In the genomic region with DNA sequence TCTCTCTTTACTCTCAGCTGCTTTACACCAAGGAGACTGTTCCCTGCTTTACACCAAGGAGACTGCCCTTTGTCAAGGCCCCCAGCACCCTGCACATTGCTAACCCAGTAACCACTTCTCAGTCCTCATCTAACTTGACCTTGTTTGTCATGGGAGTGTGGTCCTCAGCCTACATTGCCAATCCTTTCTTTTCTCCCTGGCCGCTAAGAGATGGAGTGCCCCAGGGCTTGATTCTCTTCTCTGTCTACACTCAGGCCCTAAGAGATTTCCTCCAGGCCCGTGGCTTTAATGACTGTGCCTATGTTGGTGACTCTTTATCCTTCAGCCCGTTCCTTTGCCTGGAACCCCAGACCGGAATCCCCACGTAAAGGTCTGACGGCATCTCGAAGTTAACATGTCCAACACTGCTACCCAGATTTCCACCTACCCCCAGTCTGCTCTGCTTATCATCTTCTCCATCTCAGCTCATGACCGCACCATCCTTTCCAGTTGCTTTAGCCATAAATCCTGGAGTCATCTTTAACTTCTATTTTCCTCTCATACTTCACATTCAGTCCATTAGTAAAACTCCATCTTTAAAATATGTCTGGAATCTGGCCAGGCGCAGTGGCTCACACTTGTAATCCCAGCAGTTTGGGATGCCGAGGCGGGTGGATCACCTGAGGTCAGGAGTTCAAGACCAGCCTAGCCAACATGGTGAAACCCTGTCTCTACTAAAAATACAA, we compare ENCODE assay signal across 17 cellular contexts. TPM values are rescaled to one million over a fixed set of nuclear protein-coding genes. Genes with fewer than 3 reads are reported as not detected.
DNase-seq lines count a peak whose midpoint lies in the region; ATAC-seq, FAIRE-seq and TF ChIP-seq lines count a peak whose summit lies in the region.
"Had no signal": no experiment of that assay in that cellular context is flagged by ENCODE, and none has a peak within 500 bp of the region (broad histone marks: within the 10 kb centered on the region; RNA-seq: fewer than 3 reads in every experiment).

No MANE protein-coding gene starts in this region.

- dilution Hi-C loops in IMR-90 (cut with HindIII; ENCODE audit: low sequenced_read_pairs, unreplicated experiment): no loop called here

- H4K20me1 ChIP-seq in IMR-90 (ENCODE audit: insufficient read depth, low read length): peaks cover 33% of the 10 kb centered on the region
- H4K20me1 ChIP-seq in H1 (replicated peaks in 1 of 2; ENCODE audit: control insufficient read depth in 1 of 2, insufficient read depth in 2 of 2, low read length in 2 of 2): no peaks in the 10 kb centered on the region

- H2AK9ac ChIP-seq in IMR-90 (replicated peaks; ENCODE audit: low read depth, low read length, poor library complexity): no peak overlapping the region

- peak overlapping the region; percentile 68 for H2AK5ac ChIP-seq in IMR-90 (ENCODE audit: low read depth, low read length)
- H2AK5ac ChIP-seq in H1 (ENCODE audit: low read depth, low read length): peak overlapping the region; percentile 42; the same call in 1 of the 2 replicates

- peaks cover 11% of the 10 kb centered on the region for H3K4me1 ChIP-seq in CD4-positive, alpha-beta memory T cell (ENCODE audit: insufficient read depth, low read length)
- H3K4me1 ChIP-seq in IMR-90 (ENCODE audit: control insufficient read depth, insufficient read depth, low read length) (peaks cover 19% of the 10 kb centered on the region; the same call in 1 of the 2 replicates), H1 (replicated peaks in 1 of 4; ENCODE audit: control insufficient read depth in 3 of 4, insufficient read depth in 4 of 4, low read length in 3 of 4) (peaks cover 12 to 19% (median 14%) of the 10 kb centered on the region in 4 experiments), colonic mucosa (peaks cover 4% of the 10 kb centered on the region), small intestine (ENCODE audit: control insufficient read depth in 2 of 2, insufficient read depth in 1 of 2, low read depth in 1 of 2, low read length in 1 of 2) (no peaks in the 10 kb centered on the region)

- no peaks in the 10 kb centered on the region for H3K79me2 ChIP-seq in H1 (ENCODE audit: control insufficient read depth in 1 of 2, insufficient read depth in 2 of 2, low read length in 2 of 2)

- peaks cover 0 to 11% (median 0%) of the 10 kb centered on the region in 8 donors for H3K9me3 Mint-ChIP-seq in CD4-positive, alpha-beta memory T cell
- H3K9me3 Mint-ChIP-seq in nephron: no peaks in the 10 kb centered on the region
- H3K9me3 Mint-ChIP-seq: activated CD4-positive, alpha-beta memory T cell treated with anti-CD3 and anti-CD28 coated beads for 36 hours had no signal

- H3K4me3 ChIP-seq in CD4-positive, alpha-beta memory T cell (ENCODE audit: low read length in 2 of 2): no peak overlapping the region
- H3K4me3 ChIP-seq in IMR-90 (ENCODE audit: insufficient read depth, low read depth, low read length) (no peak overlapping the region), H1 (ENCODE audit: extremely low read depth in 1 of 4, insufficient read depth in 2 of 4, low read depth in 3 of 4, low read length in 4 of 4) (no peak overlapping the region), colonic mucosa (no peak overlapping the region), small intestine (ENCODE audit: low read depth in 1 of 2, low read length in 2 of 2) (no peak overlapping the region)
- H3K4me3 ChIP-seq: ascending aorta, esophagus squamous epithelium, SK-N-MC had no signal

- H2BK5ac ChIP-seq in IMR-90 (ENCODE audit: low read depth, low read length, poor library complexity, severe bottlenecking) (no peak overlapping the region), H1 (ENCODE audit: low read depth, low read length) (no peak overlapping the region)

- in situ Hi-C loops in IMR-90 (cut with MboI; ENCODE audit: low sequenced_read_pairs): no loop called here

- intact Hi-C loops in CD4-positive, alpha-beta memory T cell (cut with micrococcal nuclease): no loop called here
- intact Hi-C loops in IMR-90 (cut with micrococcal nuclease): no loop called here
- intact Hi-C loops in colonic mucosa (cut with DNase I): no loop called here

- H2BK20ac ChIP-seq in IMR-90 (ENCODE audit: low read depth, low read length): no peak overlapping the region
- peak overlapping the region; percentile 48; the same call in 1 of the 2 replicates for H2BK20ac ChIP-seq in H1 (ENCODE audit: low read length)

- ATAC-seq in IMR-90 (ENCODE audit: low read depth) (no peak), GM21717 (IDR thresholded peaks at IDR 0.05; ENCODE audit: unreplicated experiment) (no peak)

- H3K27me3 ChIP-seq in CD4-positive, alpha-beta memory T cell (ENCODE audit: insufficient read depth, low read length): no peaks in the 10 kb centered on the region
- peaks cover 7% of the 10 kb centered on the region; the same call in 1 of the 2 replicates for H3K27me3 ChIP-seq in IMR-90 (ENCODE audit: control insufficient read depth, insufficient read depth, low read length)
- H3K27me3 ChIP-seq in H1 (replicated peaks in 1 of 4; ENCODE audit: control insufficient read depth in 3 of 4, extremely low read depth in 1 of 4, insufficient read depth in 3 of 4, low read length in 3 of 4): no peaks in the 10 kb centered on the region
- no peaks in the 10 kb centered on the region for H3K27me3 ChIP-seq in colonic mucosa
- H3K27me3 ChIP-seq in small intestine (ENCODE audit: control insufficient read depth in 2 of 2, insufficient read depth in 2 of 2, low read length in 2 of 2): no peaks in the 10 kb centered on the region
- H3K27me3 ChIP-seq: ascending aorta, esophagus squamous epithelium had no signal

- H3K9me1 ChIP-seq in IMR-90 (ENCODE audit: insufficient read depth, low read length): 0 out of 2 replicates have a peak, but pooled peaks cover 8% of the 10 kb centered on the region

- H2BK120ac ChIP-seq in IMR-90 (ENCODE audit: low read depth, low read length) (no peak overlapping the region), H1 (replicated peaks; ENCODE audit: low read depth, low read length) (no peak overlapping the region)

- no peak overlapping the region for H4K5ac ChIP-seq in IMR-90 (ENCODE audit: low read depth, low read length)
- H4K5ac ChIP-seq in H1 (ENCODE audit: insufficient read length, low read depth, low read length): no peak overlapping the region

- H3K18ac ChIP-seq in IMR-90 (ENCODE audit: low read depth, low read length): no peak overlapping the region
- no peak overlapping the region for H3K18ac ChIP-seq in H1 (ENCODE audit: extremely low read depth, low read length)

- H3K4me2 ChIP-seq in IMR-90 (ENCODE audit: low read depth, low read length) (no peak overlapping the region), H1 (ENCODE audit: insufficient read depth in 1 of 2, low read depth in 2 of 2, low read length in 2 of 2) (no peak overlapping the region)

- H3K23ac ChIP-seq in IMR-90 (ENCODE audit: low read depth, low read length) (peak overlapping the region; percentile 40; the same call in 1 of the 2 replicates), H1 (ENCODE audit: insufficient read length) (no peak overlapping the region)

- no peaks in the 10 kb centered on the region for H3K9me3 ChIP-seq in CD4-positive, alpha-beta memory T cell (ENCODE audit: control insufficient read depth in 1 of 2, low read length in 2 of 2)
- H3K9me3 ChIP-seq in IMR-90 (ENCODE audit: control insufficient read depth, insufficient read depth, low read length): no peaks in the 10 kb centered on the region
- no peaks in the 10 kb centered on the region for H3K9me3 ChIP-seq in H1 (ENCODE audit: insufficient read depth in 2 of 2, low read depth in 1 of 2, low read length in 1 of 2)
- H3K9me3 ChIP-seq in colonic mucosa: no peaks in the 10 kb centered on the region
- H3K9me3 ChIP-seq in small intestine (ENCODE audit: control insufficient read depth, low read depth): no peaks in the 10 kb centered on the region
- H3K9me3 ChIP-seq: ascending aorta, esophagus squamous epithelium had no signal

- WGBS in IMR-90 (ENCODE audit: extremely low coverage in 2 of 2, insufficient read length in 1 of 2), 2 experiments: 81% methylated on average over 5 of the region's 11 CpGs; no CpG with 5 or more reads in 1 of the 2 experiments
- 95% methylated on average over 11 of the region's 11 CpGs; no CpG with 5 or more reads in 1 of the 2 experiments for whole genome bisulfite sequencing in H1 (ENCODE audit: extremely low coverage in 1 of 2, insufficient coverage in 1 of 2, insufficient read length in 1 of 2, insufficient replicate concordance in 2 of 2, low coverage in 1 of 2, low lambda C conversion rate in 2 of 2, missing lambda C conversion rate in 1 of 2), 2 experiments
- 65 to 73% (median 71%) methylated on average over 11 of the region's 11 CpGs for whole genome bisulfite sequencing in small intestine, 3 donors

- H3K9ac ChIP-seq in IMR-90 (ENCODE audit: low read depth, low read length) (no peak overlapping the region), H1 (replicated peaks in 1 of 4; ENCODE audit: extremely low read depth in 1 of 4, low read depth in 3 of 4, low read length in 3 of 4) (no peak overlapping the region), colonic mucosa (ENCODE audit: low read depth in 2 of 2, low read length in 2 of 2) (no peak overlapping the region)

- H3K56ac ChIP-seq in IMR-90 (ENCODE audit: extremely low read depth, insufficient read depth, low read length) (no peak overlapping the region), H1 (replicated peaks; ENCODE audit: insufficient read length, low read depth, low read length) (no peak overlapping the region)

- TSS peak; percentile 8 for BruUV-seq in IMR-90 (replicated peaks; lab: Mats Ljungman, UMichigan)

- peaks cover 8 to 36% (median 13%) of the 10 kb centered on the region in 4 donors for H3K4me1 Mint-ChIP-seq in CD4-positive, alpha-beta memory T cell
- peaks cover 38% of the 10 kb centered on the region for H3K4me1 Mint-ChIP-seq in nephron

- FAIRE-seq in H1 (lab: Jason Lieb, UNC) (no peak), small intestine (lab: Jason Lieb, UNC) (no peak)

- H2BK12ac ChIP-seq in H1 (ENCODE audit: low read depth, low read length): no peak overlapping the region

- H3K36me3 Mint-ChIP-seq in CD4-positive, alpha-beta memory T cell: peaks cover 0 to 14% of the 10 kb centered on the region in 2 donors
- H3K36me3 Mint-ChIP-seq in nephron (ENCODE audit: low read depth): peaks cover 8% of the 10 kb centered on the region
- H3K36me3 Mint-ChIP-seq: naive B cell had no signal

- peaks cover 0 to 27% of the 10 kb centered on the region in 2 experiments; a peak in 2 of 4 replicates for H3K79me1 ChIP-seq in IMR-90 (ENCODE audit: low read depth in 1 of 2, low read length in 2 of 2)
- no peaks in the 10 kb centered on the region for H3K79me1 ChIP-seq in H1 (ENCODE audit: low read depth, low read length)

- no peak overlapping the region; the same call in 1 of the 2 replicates for H3K14ac ChIP-seq in IMR-90 (replicated peaks; ENCODE audit: low read depth, low read length)
- H3K14ac ChIP-seq in H1 (ENCODE audit: insufficient read length): no peak overlapping the region

- H3K27ac Mint-ChIP-seq in CD4-positive, alpha-beta memory T cell: peak overlapping the region in 5 of 7 donors; percentile 23 to 83 (median 63)
- H3K27ac Mint-ChIP-seq in nephron: peak overlapping the region; percentile 13 to 65 (median 20)
- H3K27ac Mint-ChIP-seq: activated CD4-positive, alpha-beta memory T cell treated with anti-CD3 and anti-CD28 coated beads for 36 hours; B cell had no signal

- POLR2A ChIA-PET in CD4-positive, alpha-beta memory T cell (lab: Charles Lee; ENCODE audit: partially characterized antibody): interaction anchor here (0.6 kb wide), 1 partner anchor 422 kb away, joined by 3 read pairs; no protein-coding TSS in a partner anchor
- POLR2A ChIA-PET in IMR-90 (lab: Charles Lee; ENCODE audit: unreplicated experiment) (no interaction called here), H1 (lab: Charles Lee; ENCODE audit: partially characterized antibody) (interaction anchor here (0.6 to 4.1 kb wide), 4 partner anchors 32 to 82 kb away, joined by 3 to 23 read pairs (median 4); no protein-coding TSS in a partner anchor)

- H3K27me3 Mint-ChIP-seq in CD4-positive, alpha-beta memory T cell: peaks cover 0 to 3% of the 10 kb centered on the region in 2 donors
- H3K27me3 Mint-ChIP-seq in nephron (ENCODE audit: low read depth): peaks cover 5% of the 10 kb centered on the region
- H3K27me3 Mint-ChIP-seq: activated CD4-positive, alpha-beta memory T cell treated with anti-CD3 and anti-CD28 coated beads for 36 hours had no signal

- peak; percentile 40; the same call in 1 of the 2 replicates for TF ChIP-seq POLR2A in IMR-90 (IDR thresholded peaks at IDR 0.05; ENCODE audit: low read depth, low read length)
- TF ChIP-seq POLR2A in H1 (IDR thresholded peaks at IDR 0.05; ENCODE audit: control extremely low read depth in 1 of 2, low read depth in 2 of 2, low read length in 2 of 2): no peak

- H3K27ac ChIP-seq in CD4-positive, alpha-beta memory T cell (ENCODE audit: low read depth, low read length): no peak overlapping the region
- H3K27ac ChIP-seq in IMR-90 (ENCODE audit: insufficient read depth, low read length) (no peak overlapping the region), H1 (ENCODE audit: low read depth, low read length) (no peak overlapping the region), colonic mucosa (no peak overlapping the region), small intestine (ENCODE audit: low read depth in 1 of 2, low read length in 1 of 2) (no peak overlapping the region)
- H3K27ac ChIP-seq: esophagus squamous epithelium, SK-N-MC had no signal

- CTCF ChIA-PET in CD4-positive, alpha-beta memory T cell (lab: Charles Lee; ENCODE audit: partially characterized antibody): interaction anchor here (2.9 to 8.3 kb wide), 3 partner anchors 15 to 175 kb away, joined by 12 to 189 read pairs (median 28); no protein-coding TSS in a partner anchor
- CTCF ChIA-PET in IMR-90 (lab: Yijun Ruan, JAX) (no interaction called here), H1 (lab: Charles Lee; ENCODE audit: partially characterized antibody) (interaction anchor here (0.6 to 42.4 kb wide), 8 partner anchors 14 to 239 kb away, joined by 3 to 1994 read pairs (median 28); partner anchors contain the start of genes BGLAP, MEX3A, PAQR6 and PMF1)

- H3K4ac ChIP-seq in IMR-90 (ENCODE audit: low read depth, low read length) (peak overlapping the region; percentile 1; the same call in 1 of the 2 replicates), H1 (replicated peaks; ENCODE audit: insufficient read length, low read depth, low read length) (no peak overlapping the region)

- TF ChIP-seq CTCF in IMR-90 (conservative IDR thresholded peaks at IDR 0.05; ENCODE audit: low read depth, low read length) (no peak), H1 (IDR thresholded peaks at IDR 0.05; ENCODE audit: control extremely low read depth in 1 of 3, insufficient read depth in 1 of 3, low read depth in 1 of 3, low read length in 3 of 3) (no peak), nephron (IDR thresholded peaks at IDR 0.05; ENCODE audit: unreplicated experiment in 3 of 3) (no peak), colonic mucosa (IDR thresholded peaks at IDR 0.05) (no peak)

- H2AFZ ChIP-seq in IMR-90 (replicated peaks; ENCODE audit: low read length, poor library complexity): no peak overlapping the region
- H2AFZ ChIP-seq in H1 (ENCODE audit: low read length): no peak overlapping the region

- H3K36me3 ChIP-seq in CD4-positive, alpha-beta memory T cell (ENCODE audit: insufficient read depth, low read length): no peaks in the 10 kb centered on the region
- H3K36me3 ChIP-seq in IMR-90 (ENCODE audit: control insufficient read depth, insufficient read depth, low read length): peaks cover 21% of the 10 kb centered on the region
- no peaks in the 10 kb centered on the region; a peak in 1 of 8 replicates for H3K36me3 ChIP-seq in H1 (ENCODE audit: control insufficient read depth in 2 of 4, insufficient read depth in 4 of 4, low read length in 3 of 4)
- H3K36me3 ChIP-seq in colonic mucosa: no peaks in the 10 kb centered on the region
- peaks cover 0 to 2% of the 10 kb centered on the region in 2 donors for H3K36me3 ChIP-seq in small intestine (ENCODE audit: control insufficient read depth in 2 of 2, insufficient read depth in 2 of 2, low read length in 2 of 2)

- no peak for TF ChIP-seq RAD21 in IMR-90 (IDR thresholded peaks at IDR 0.05; ENCODE audit: low read length)
- TF ChIP-seq RAD21 in H1 (IDR thresholded peaks at IDR 0.05 in 1 of 2, conservative IDR thresholded peaks at IDR 0.05 in 1 of 2; ENCODE audit: low read depth in 2 of 2, low read length in 2 of 2): no peak

- H4K8ac ChIP-seq in IMR-90 (ENCODE audit: low read depth in 2 of 2, low read length in 2 of 2) (peak overlapping the region in 1 of 2 experiments; percentile 37; a peak in 1 of 4 replicates), H1 (ENCODE audit: extremely low read depth, insufficient read depth, low read length) (no peak overlapping the region)

- no peak overlapping the region for H2BK15ac ChIP-seq in IMR-90 (ENCODE audit: low read depth, low read length)
- H2BK15ac ChIP-seq in H1 (ENCODE audit: low read length): no peak overlapping the region

- H3K4me3 Mint-ChIP-seq in CD4-positive, alpha-beta memory T cell: peak overlapping the region in 1 of 8 donors; percentile 1
- H3K4me3 Mint-ChIP-seq in nephron: no peak overlapping the region
- H3K4me3 Mint-ChIP-seq: activated CD4-positive, alpha-beta memory T cell treated with anti-CD3 and anti-CD28 coated beads for 36 hours; B cell had no signal

- peak in 1 of 5 donors; percentile 35 for DNase-seq in CD4-positive, alpha-beta memory T cell
- DNase-seq in IMR-90 (no peak), H1 (ENCODE audit: low read depth in 1 of 2, low spot score in 2 of 2) (no peak), colonic mucosa (no peak), NCI-H774 (lab: John Stamatoyannopoulos, UW) (no peak), small intestine (no peak)
- DNase-seq: activated CD4-positive, alpha-beta memory T cell treated with anti-CD3 and anti-CD28 coated beads for 36 hours; esophagus squamous epithelium; naive B cell; NCI-H2029; NCI-H524 had no signal

- no peak for TF ChIP-seq EP300 in H1 (IDR thresholded peaks at IDR 0.05; ENCODE audit: borderline replicate concordance in 1 of 2, low read depth in 2 of 2, low read length in 2 of 2)

- H3K23me2 ChIP-seq in H1 (ENCODE audit: low read depth, low read length): no peaks in the 10 kb centered on the region; the same call in 1 of the 2 replicates

- H4K91ac ChIP-seq in IMR-90 (ENCODE audit: insufficient read depth, low read depth, low read length) (no peak overlapping the region), H1 (replicated peaks; ENCODE audit: insufficient read length, low read length) (no peak overlapping the region)

RNA-seq across cellular contexts. Expression of gene SEMA4A, which starts 9.5 kb away (rescaled TPM):
- 1 to 10 TPM; 1.2 TPM for total RNA-seq in CD4-positive, alpha-beta memory T cell
- polyA plus RNA-seq in CD4-positive, alpha-beta memory T cell: 1 to 10 TPM in 1 of 2 donors, under 1 TPM in 1; 0.88 to 1.3 TPM
- total RNA-seq in IMR-90 (2012; rRNA removed) (0.18 and 0.28 TPM in 2 replicates), colonic mucosa (1 to 10 TPM; 4.5 to 5.6 TPM)
- polyA plus RNA-seq in IMR-90 (2012; rRNA removed) (0.86 and 1.4 TPM in 2 replicates), H1 (2011; rRNA removed) (10.6 and 12.0 TPM in 2 replicates), small intestine (1 to 10 TPM in 2 of 3 donors, under 1 TPM in 1; 0.89 to 1.9 (median 1.7) TPM)
- 0.15 and 0.41 TPM in 2 replicates for polyA plus RNA-seq in IMR-90 (2012; cell fraction: cytosol; rRNA removed)
- polyA plus RNA-seq in IMR-90 (2012; cell fraction: nucleus; rRNA removed; ENCODE audit: low replicate concordance): 10.3 and 13.3 TPM in 2 replicates
- 5.9 and 7.3 TPM in 2 replicates for total RNA-seq in H1 (2021; fragmentation: NEBNext Ultra II Directional; extraction: Animal tissue kit (Norgen Biotek cat#: 25700))
- polyA plus RNA-seq in H1 (2011; cell fraction: cytosol; rRNA removed): 10.3 TPM
- polyA plus RNA-seq in H1 (2011; cell fraction: nucleus; rRNA removed): 27.7 TPM
- 5.9 to 11.9 TPM (median 8.7 TPM) in 4 replicates for polyA plus RNA-seq in H1 (2012, experiment 1 of 2)
- polyA plus RNA-seq in H1 (2012, experiment 2 of 2): 6.4 TPM
- polyA plus RNA-seq in H1 (2013, experiment 1 of 2): 6.5 TPM
- polyA plus RNA-seq in H1 (2013, experiment 2 of 2): 6.3 TPM
- 11.9 TPM in 2 replicates for polyA minus RNA-seq in H1 (2011; rRNA and poly(A)+ RNA removed)
- 12.0 TPM for polyA minus RNA-seq in H1 (2011; cell fraction: cytosol; rRNA and poly(A)+ RNA removed)
- polyA minus RNA-seq in H1 (2011; cell fraction: nucleus; rRNA and poly(A)+ RNA removed): 15.1 TPM
- total RNA-seq: HT1080 had no signal

RNA-seq across cellular contexts. Expression of gene LMNA, which starts 29.4 kb away (rescaled TPM):
- 10 to 100 TPM; 29.7 to 33.8 TPM for total RNA-seq in CD4-positive, alpha-beta memory T cell
- 10 to 100 TPM; 19.1 to 47.1 TPM for polyA plus RNA-seq in CD4-positive, alpha-beta memory T cell
- total RNA-seq in IMR-90 (2012; rRNA removed): 753 and 755 TPM in 2 replicates
- 563 and 927 TPM in 2 replicates for polyA plus RNA-seq in IMR-90 (2012; rRNA removed)
- polyA plus RNA-seq in IMR-90 (2012; cell fraction: cytosol; rRNA removed): 602 and 638 TPM in 2 replicates
- 1,137 and 1,144 TPM in 2 replicates for polyA plus RNA-seq in IMR-90 (2012; cell fraction: nucleus; rRNA removed; ENCODE audit: low replicate concordance)
- total RNA-seq in H1 (2021; fragmentation: NEBNext Ultra II Directional; extraction: Animal tissue kit (Norgen Biotek cat#: 25700)): 46.8 and 48.0 TPM in 2 replicates
- 25.8 and 38.3 TPM in 2 replicates for polyA plus RNA-seq in H1 (2011; rRNA removed)
- 33.6 TPM for polyA plus RNA-seq in H1 (2011; cell fraction: cytosol; rRNA removed)
- polyA plus RNA-seq in H1 (2011; cell fraction: nucleus; rRNA removed): 78.1 TPM
- 36.7 to 43.4 TPM (median 39.1 TPM) in 4 replicates for polyA plus RNA-seq in H1 (2012, experiment 1 of 2)
- 56.7 TPM for polyA plus RNA-seq in H1 (2012, experiment 2 of 2)
- 34.7 TPM for polyA plus RNA-seq in H1 (2013, experiment 1 of 2)
- polyA plus RNA-seq in H1 (2013, experiment 2 of 2): 32.6 TPM
- 15.1 and 20.9 TPM in 2 replicates for polyA minus RNA-seq in H1 (2011; rRNA and poly(A)+ RNA removed)
- 33.7 TPM for polyA minus RNA-seq in H1 (2011; cell fraction: cytosol; rRNA and poly(A)+ RNA removed)
- polyA minus RNA-seq in H1 (2011; cell fraction: nucleus; rRNA and poly(A)+ RNA removed): 28.1 TPM
- 100 to 1,000 TPM; 414 to 610 TPM for total RNA-seq in colonic mucosa
- polyA plus RNA-seq in small intestine: 100 to 1,000 TPM in 2 of 3 donors, 10 to 100 TPM in 1; 89.7 to 168 (median 101) TPM

RNA-seq across cellular contexts. Expression of gene SLC25A44, which starts 50.0 kb away (rescaled TPM):
- total RNA-seq in CD4-positive, alpha-beta memory T cell: 10 to 100 TPM; 21.2 to 23.3 TPM
- polyA plus RNA-seq in CD4-positive, alpha-beta memory T cell: 10 to 100 TPM in 1 of 2 donors, 1 to 10 TPM in 1; 9.8 to 15.3 TPM
- 12.7 and 12.8 TPM in 2 replicates for total RNA-seq in IMR-90 (2012; rRNA removed)
- polyA plus RNA-seq in IMR-90 (2012; rRNA removed): 19.7 and 20.2 TPM in 2 replicates
- polyA plus RNA-seq in IMR-90 (2012; cell fraction: cytosol; rRNA removed): 10.9 and 12.2 TPM in 2 replicates
- polyA plus RNA-seq in IMR-90 (2012; cell fraction: nucleus; rRNA removed; ENCODE audit: low replicate concordance): 12.2 and 20.8 TPM in 2 replicates
- 23.4 and 31.4 TPM in 2 replicates for total RNA-seq in H1 (2021; fragmentation: NEBNext Ultra II Directional; extraction: Animal tissue kit (Norgen Biotek cat#: 25700))
- 27.0 and 32.1 TPM in 2 replicates for polyA plus RNA-seq in H1 (2011; rRNA removed)
- 26.1 TPM for polyA plus RNA-seq in H1 (2011; cell fraction: cytosol; rRNA removed)
- 19.4 TPM for polyA plus RNA-seq in H1 (2011; cell fraction: nucleus; rRNA removed)
- polyA plus RNA-seq in H1 (2012, experiment 1 of 2): 21.8 to 26.9 TPM (median 25.5 TPM) in 4 replicates
- polyA plus RNA-seq in H1 (2012, experiment 2 of 2): 11.2 TPM
- polyA plus RNA-seq in H1 (2013, experiment 1 of 2): 19.3 TPM
- 21.1 TPM for polyA plus RNA-seq in H1 (2013, experiment 2 of 2)
- 50.6 and 53.0 TPM in 2 replicates for polyA minus RNA-seq in H1 (2011; rRNA and poly(A)+ RNA removed)
- polyA minus RNA-seq in H1 (2011; cell fraction: cytosol; rRNA and poly(A)+ RNA removed): 18.2 TPM
- polyA minus RNA-seq in H1 (2011; cell fraction: nucleus; rRNA and poly(A)+ RNA removed): 15.3 TPM
- 10 to 100 TPM; 23.6 to 26.8 TPM for total RNA-seq in colonic mucosa
- polyA plus RNA-seq in small intestine: 10 to 100 TPM; 13.4 to 18.6 (median 15.9) TPM
